14 cellular contexts compared by ENCODE assay signal in genomic region chr10:82934429-82934828, GRCh38.
DNase-seq lines count a peak whose midpoint lies in the region; ATAC-seq and TF ChIP-seq lines count a peak whose summit lies in the region.
"Had no signal": no experiment of that assay in that cellular context is flagged by ENCODE, and none has a peak within 500 bp of the region (broad histone marks: within the 10 kb centered on the region; RNA-seq: fewer than 3 reads in every experiment).

No MANE protein-coding gene starts in this region.

- H3K27ac ChIP-seq in VCaP (no peak overlapping the region), mesendoderm (ENCODE audit: low read depth, low read length) (no peak overlapping the region), ascending aorta (no peak overlapping the region)
- H3K27ac ChIP-seq: KMS-11 had no signal

- no peak for ATAC-seq in HG02885 (IDR thresholded peaks at IDR 0.05; ENCODE audit: poor library complexity, unreplicated experiment)

- H3K36me3 ChIP-seq in mesendoderm (ENCODE audit: control insufficient read depth, insufficient read depth, low read length) (no peaks in the 10 kb centered on the region), ascending aorta (no peaks in the 10 kb centered on the region)

- WGBS in mesendoderm (ENCODE audit: extremely low coverage, insufficient coverage, low lambda C conversion rate) = no CpG with 5 or more reads among the region's 2 CpGs

- TF ChIP-seq CTCF in VCaP (conservative IDR thresholded peaks at IDR 0.05) (peak; percentile 60), ascending aorta (IDR thresholded peaks at IDR 0.05) (no peak)

- no peak overlapping the region for H2AK5ac ChIP-seq in mesendoderm (ENCODE audit: low read length)

- H3K9ac ChIP-seq in mesendoderm (ENCODE audit: low read length) = no peak overlapping the region
- H3K9ac ChIP-seq: KMS-11 had no signal

- H3K23ac ChIP-seq in mesendoderm (ENCODE audit: low read length) = no peak overlapping the region

- H2BK5ac ChIP-seq in mesendoderm (ENCODE audit: low read length) = no peak overlapping the region

- no peak overlapping the region for H4K8ac ChIP-seq in mesendoderm (ENCODE audit: low read depth, low read length)

- intact Hi-C loops in ascending aorta (cut with DNase I) = no loop called here

- H3K9me3 ChIP-seq in ascending aorta = no peaks in the 10 kb centered on the region

- no peak overlapping the region for H3K56ac ChIP-seq in mesendoderm (ENCODE audit: low read length)

- H3K4me3 ChIP-seq in mesendoderm (ENCODE audit: low read length) (no peak overlapping the region), ascending aorta (no peak overlapping the region)

- H2BK120ac ChIP-seq in mesendoderm (ENCODE audit: low read depth, low read length) = no peak overlapping the region

- no peaks in the 10 kb centered on the region for H3K79me1 ChIP-seq in mesendoderm (ENCODE audit: low read length)

- H3K18ac ChIP-seq in mesendoderm (ENCODE audit: low read length) = no peak overlapping the region

- H3K27me3 ChIP-seq in mesendoderm (ENCODE audit: insufficient read depth, low read length, poor library complexity) (no peaks in the 10 kb centered on the region), ascending aorta (no peaks in the 10 kb centered on the region)

- no peak overlapping the region for H3K4me2 ChIP-seq in mesendoderm (ENCODE audit: low read length)
- H3K4me2 ChIP-seq: KMS-11 had no signal

- H4K5ac ChIP-seq in mesendoderm (ENCODE audit: low read length) = no peak overlapping the region

- H2BK15ac ChIP-seq in mesendoderm (replicated peaks; ENCODE audit: low read depth) = no peak overlapping the region

- DNase-seq in ELF-1 (ENCODE audit: low read depth, low spot score) = peak; percentile 9
- peak; percentile 33 for DNase-seq in HT-29 (ENCODE audit: low spot score)
- peak; percentile 78 for DNase-seq in mesendoderm
- no peak for DNase-seq in activated T-cell treated with anti-CD3 and anti-CD28 coated beads for 4 hours
- no peak for DNase-seq in Ammon's horn (ENCODE audit: low spot score)
- no peak for DNase-seq in ascending aorta (ENCODE audit: low spot score in 2 of 2)
- DNase-seq: activated CD4-positive, alpha-beta memory T cell treated with anti-CD3 and anti-CD28 coated beads, Interleukin-2, amount 10 ng/mL, durations not matched to agents 7 days and 5 days; activated naive CD8-positive, alpha-beta T cell treated with anti-CD3 and anti-CD28 coated beads, Interleukin-2, amount 10 ng/mL, durations not matched to agents 7 days and 5 days; Calu3; hypothalamus; trophoblast cell had no signal

- no peaks in the 10 kb centered on the region for H3K79me2 ChIP-seq in mesendoderm (ENCODE audit: control insufficient read depth, insufficient read depth, low read length)

- H3K4me1 ChIP-seq in mesendoderm (ENCODE audit: control insufficient read depth, low read depth, low read length) (peaks cover 2% of the 10 kb centered on the region), ascending aorta (no peaks in the 10 kb centered on the region)

- no peak overlapping the region for H3K4ac ChIP-seq in mesendoderm (ENCODE audit: low read depth, low read length)

Comparison
In these comparisons a context has a peak if more than half of its experiments do, and no peak if none do; other contexts are left out.
1. DNase-seq: peak in ELF-1 (single experiment), HT-29 (single experiment) and mesendoderm (single experiment); none in activated T-cell treated with anti-CD3 and anti-CD28 coated beads for 4 hours (single experiment), Ammon's horn (single experiment) and ascending aorta (0 of 2).